18 cellular contexts compared by ENCODE assay signal in genomic region chr1:221706191-221706590, GRCh38.
"Had no signal": no experiment of that assay in that cellular context is flagged by ENCODE, and none has a peak within 500 bp of the region (broad histone marks: within the 10 kb centered on the region; RNA-seq: fewer than 3 reads in every experiment).

No MANE protein-coding gene starts in this region.

- ATAC-seq: foreskin keratinocyte, left lobe of liver had no signal

- H3K4me3 ChIP-seq: lung had no signal

- H3K27ac Mint-ChIP-seq: activated CD4-positive, alpha-beta T cell treated with anti-CD3 and anti-CD28 coated beads, Interleukin-2, amount 10 ng/mL, durations not matched to agents 24 days and 14 days; endodermal cell; mesothelial cell of epicardium; type B pancreatic cell had no signal

- H3K9me3 Mint-ChIP-seq: endodermal cell, mesothelial cell of epicardium, type B pancreatic cell had no signal

- H3K27me3 ChIP-seq: foreskin keratinocyte had no signal

- H3K4me3 Mint-ChIP-seq: activated CD4-positive, alpha-beta T cell treated with anti-CD3 and anti-CD28 coated beads, Interleukin-2, amount 10 ng/mL, durations not matched to agents 24 days and 14 days; endodermal cell; mesothelial cell of epicardium; type B pancreatic cell had no signal

- H3K27ac ChIP-seq: epithelial cell of prostate, foreskin keratinocyte had no signal

- DNase-seq: activated CD4-positive, alpha-beta T cell treated with anti-CD3 and anti-CD28 coated beads, Interleukin-2, amount 10 ng/mL, durations not matched to agents 24 days and 14 days; activated CD8-positive, alpha-beta memory T cell treated with anti-CD3 and anti-CD28 coated beads, Interleukin-2, amount 50 U/mL, for 4 hours; activated effector memory CD4-positive, alpha-beta T cell treated with Interleukin-2 at 50 U/mL for 16 hours; activated naive CD4-positive, alpha-beta T cell treated with anti-CD3 and anti-CD28 coated beads, Interleukin-2, amount 50 U/mL, for 16 hours; activated T-cell treated with anti-CD3 and anti-CD28 coated beads, Interleukin-2, amount 50 U/mL, for 48 hours; dermis blood vessel endothelial cell; endodermal cell; foreskin keratinocyte; hypothalamus; stimulated activated CD4-positive, alpha-beta T cell treated with anti-CD3 and anti-CD28 coated beads, Interleukin-12 subunit alpha, Interleukin-12 subunit beta, amount 100 ng/mL, for 4 hours; stimulated activated CD4-positive, alpha-beta T cell treated with anti-CD3 and anti-CD28 coated beads, Interleukin-1b, Interleukin-23, amount 100 ng/mL, for 48 hours; stimulated activated CD8-positive, alpha-beta memory T cell treated with anti-CD3 and anti-CD28 coated beads, Interleukin-4, amount 100 ng/mL, for 48 hours; stimulated activated naive CD4-positive, alpha-beta T cell treated with Interleukin-2 at 50 U/mL for 16 hours had no signal

- H3K27me3 Mint-ChIP-seq: activated CD4-positive, alpha-beta T cell treated with anti-CD3 and anti-CD28 coated beads, Interleukin-2, amount 10 ng/mL, durations not matched to agents 24 days and 14 days; type B pancreatic cell had no signal
